24 cellular contexts compared by ENCODE assay signal in the genomic region with DNA sequence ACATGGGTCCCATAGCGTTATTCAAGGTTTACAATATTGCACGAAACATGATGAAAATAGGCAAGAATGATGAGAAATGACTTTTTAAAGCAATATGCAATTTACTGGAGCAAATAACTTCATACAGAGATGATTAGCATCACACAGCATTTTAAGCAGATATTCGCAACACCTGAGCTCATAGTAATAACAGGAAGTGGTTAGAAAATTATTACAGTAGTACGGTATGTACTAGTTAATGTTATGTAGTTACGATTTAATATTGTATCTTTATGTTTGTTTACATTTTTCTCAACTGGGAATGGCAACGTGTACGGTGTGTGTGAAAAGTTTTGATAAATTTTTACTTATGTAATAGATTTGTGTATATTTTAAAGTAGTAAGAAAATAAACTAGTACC.
A peak's percentile ranks its signal among the peaks of the same experiment; 100 is the strongest.
DNase-seq lines count a peak whose midpoint lies in the region; ATAC-seq and TF ChIP-seq lines count a peak whose summit lies in the region.
"Had no signal": no experiment of that assay in that cellular context is flagged by ENCODE, and none has a peak within 500 bp of the region (broad histone marks: within the 10 kb centered on the region; RNA-seq: fewer than 3 reads in every experiment).

No MANE protein-coding gene starts in this region.

- H3K4me3 Mint-ChIP-seq in activated T-cell treated with anti-CD3 and anti-CD28 coated beads, Interleukin-2, amount 50 U/mL, for 24 hours: no peak overlapping the region
- H3K4me3 Mint-ChIP-seq in activated T-cell treated with anti-CD3 and anti-CD28 coated beads, Interleukin-2, amount 50 U/mL, for 72 hours: no peak overlapping the region
- H3K4me3 Mint-ChIP-seq: activated CD4-positive, alpha-beta T cell treated with anti-CD3 and anti-CD28 coated beads, Interleukin-2, amount 10 ng/mL, durations not matched to agents 24 days and 14 days; activated T-helper 17 cell treated with anti-CD3 and anti-CD28 coated beads, Interleukin-2, amount 50 U/mL, for 72 hours had no signal

- H3K9me3 Mint-ChIP-seq in activated T-cell treated with anti-CD3 and anti-CD28 coated beads, Interleukin-2, amount 50 U/mL, for 24 hours: no peaks in the 10 kb centered on the region
- H3K9me3 Mint-ChIP-seq in activated T-cell treated with anti-CD3 and anti-CD28 coated beads, Interleukin-2, amount 50 U/mL, for 72 hours: no peaks in the 10 kb centered on the region
- H3K9me3 Mint-ChIP-seq: activated CD4-positive, alpha-beta T cell treated with anti-CD3 and anti-CD28 coated beads, Interleukin-2, amount 10 ng/mL, durations not matched to agents 24 days and 14 days; activated T-helper 17 cell treated with anti-CD3 and anti-CD28 coated beads, Interleukin-2, amount 50 U/mL, for 72 hours had no signal

- H3K36me3 ChIP-seq in SU-DHL-6 (ENCODE audit: low read length) (no peaks in the 10 kb centered on the region; the same call in 1 of the 2 replicates), spleen (peaks cover 0 to under 1% (median 0%) of the 10 kb centered on the region in 6 donors), colonic mucosa (no peaks in the 10 kb centered on the region)
- H3K36me3 ChIP-seq: transverse colon had no signal

- H4K20me1 ChIP-seq in SU-DHL-6 (ENCODE audit: low read depth, low read length): no peaks in the 10 kb centered on the region

- no peaks in the 10 kb centered on the region for H3K27me3 ChIP-seq in SU-DHL-6 (ENCODE audit: low read length)
- no peaks in the 10 kb centered on the region for H3K27me3 ChIP-seq in spleen (replicated peaks in 1 of 7)
- H3K27me3 ChIP-seq in colonic mucosa: no peaks in the 10 kb centered on the region
- H3K27me3 ChIP-seq: body of pancreas, transverse colon had no signal

- WGBS in spleen, 5 donors: 69 to 80% (median 74%) methylated on average over 7 of the region's 7 CpGs

- ATAC-seq in activated T-cell treated with anti-CD3 and anti-CD28 coated beads, Interleukin-2, amount 50 U/mL, for 72 hours (replicated peaks in 1 of 2): no peak
- ATAC-seq in GM18867 (IDR thresholded peaks at IDR 0.05; ENCODE audit: unreplicated experiment): no peak
- ATAC-seq: activated T-helper 17 cell treated with anti-CD3 and anti-CD28 coated beads, Interleukin-2, amount 50 U/mL, for 72 hours; body of pancreas had no signal

- peaks cover 12% of the 10 kb centered on the region for H3K36me3 Mint-ChIP-seq in activated T-cell treated with anti-CD3 and anti-CD28 coated beads, Interleukin-2, amount 50 U/mL, for 24 hours (ENCODE audit: low read depth)
- H3K36me3 Mint-ChIP-seq in activated T-cell treated with anti-CD3 and anti-CD28 coated beads, Interleukin-2, amount 50 U/mL, for 72 hours (ENCODE audit: insufficient read depth in 2 of 2): no peaks in the 10 kb centered on the region

- H3K9me3 ChIP-seq in SU-DHL-6 (ENCODE audit: insufficient read depth, low read length): no peaks in the 10 kb centered on the region
- no peaks in the 10 kb centered on the region for H3K9me3 ChIP-seq in spleen
- no peaks in the 10 kb centered on the region for H3K9me3 ChIP-seq in colonic mucosa
- H3K9me3 ChIP-seq: body of pancreas, transverse colon had no signal

- H3K4me1 Mint-ChIP-seq in activated T-cell treated with anti-CD3 and anti-CD28 coated beads, Interleukin-2, amount 50 U/mL, for 24 hours (ENCODE audit: low read depth): peaks cover 39% of the 10 kb centered on the region
- peaks cover 26% of the 10 kb centered on the region for H3K4me1 Mint-ChIP-seq in activated T-cell treated with anti-CD3 and anti-CD28 coated beads, Interleukin-2, amount 50 U/mL, for 72 hours (ENCODE audit: low read depth)

- peaks cover 14% of the 10 kb centered on the region; the same call in 1 of the 2 replicates for H3F3A ChIP-seq in SU-DHL-6 (ENCODE audit: insufficient read depth)

- H3K27ac ChIP-seq in SU-DHL-6 (ENCODE audit: low read depth, low read length) (peak overlapping the region; percentile 60), epithelial cell of prostate (peak overlapping the region; percentile 71), spleen (peak overlapping the region in 6 of 8 donors; percentile 1 to 50 (median 30)), colonic mucosa (no peak overlapping the region)
- H3K27ac ChIP-seq: body of pancreas, HL-60, transverse colon had no signal

- H2AFZ ChIP-seq in SU-DHL-6 (ENCODE audit: low read depth, low read length, severe bottlenecking): peak overlapping the region; percentile 52

- no peak overlapping the region for H3K4me3 ChIP-seq in SU-DHL-6 (ENCODE audit: insufficient read depth, low read length, poor library complexity, severe bottlenecking)
- H3K4me3 ChIP-seq in spleen: no peak overlapping the region
- H3K4me3 ChIP-seq in colonic mucosa: no peak overlapping the region
- H3K4me3 ChIP-seq: body of pancreas, transverse colon had no signal

- H3K4me1 ChIP-seq in spleen: peaks cover 0 to 57% (median 21%) of the 10 kb centered on the region in 6 donors
- no peaks in the 10 kb centered on the region for H3K4me1 ChIP-seq in colonic mucosa
- H3K4me1 ChIP-seq: body of pancreas had no signal

- no peak overlapping the region for H3K9ac ChIP-seq in SU-DHL-6 (ENCODE audit: low read length)
- no peak overlapping the region for H3K9ac ChIP-seq in colonic mucosa (ENCODE audit: low read depth in 2 of 2, low read length in 2 of 2)

- H3K4me2 ChIP-seq in SU-DHL-6 (ENCODE audit: low read depth, low read length, poor library complexity, severe bottlenecking): peak overlapping the region; percentile 86

- intact Hi-C loops in spleen (cut with DNase I; ENCODE audit: low total_unique reads) (no loop called here), colonic mucosa (cut with DNase I) (no loop called here)

- H3K27me3 Mint-ChIP-seq in activated T-cell treated with anti-CD3 and anti-CD28 coated beads, Interleukin-2, amount 50 U/mL, for 24 hours: no peaks in the 10 kb centered on the region
- H3K27me3 Mint-ChIP-seq in activated T-cell treated with anti-CD3 and anti-CD28 coated beads, Interleukin-2, amount 50 U/mL, for 72 hours (ENCODE audit: low read depth): no peaks in the 10 kb centered on the region
- H3K27me3 Mint-ChIP-seq: activated CD4-positive, alpha-beta T cell treated with anti-CD3 and anti-CD28 coated beads, Interleukin-2, amount 10 ng/mL, durations not matched to agents 24 days and 14 days; activated T-helper 17 cell treated with anti-CD3 and anti-CD28 coated beads, Interleukin-2, amount 50 U/mL, for 72 hours had no signal

- no peaks in the 10 kb centered on the region; the same call in none of the 2 replicates for H3K79me2 ChIP-seq in SU-DHL-6 (ENCODE audit: insufficient read depth, low read length)

- peak overlapping the region; percentile 44 for H3K27ac Mint-ChIP-seq in activated T-cell treated with anti-CD3 and anti-CD28 coated beads, Interleukin-2, amount 50 U/mL, for 24 hours
- no peak overlapping the region for H3K27ac Mint-ChIP-seq in activated T-cell treated with anti-CD3 and anti-CD28 coated beads, Interleukin-2, amount 50 U/mL, for 72 hours
- H3K27ac Mint-ChIP-seq: activated CD4-positive, alpha-beta T cell treated with anti-CD3 and anti-CD28 coated beads, Interleukin-2, amount 10 ng/mL, durations not matched to agents 24 days and 14 days; activated T-helper 17 cell treated with anti-CD3 and anti-CD28 coated beads, Interleukin-2, amount 50 U/mL, for 72 hours had no signal

- no peaks in the 10 kb centered on the region for H3K9me2 ChIP-seq in SU-DHL-6 (replicated peaks; ENCODE audit: insufficient read depth, low read length)

- no peak for TF ChIP-seq POLR2A in spleen (IDR thresholded peaks at IDR 0.05)

- DNase-seq in activated T-cell treated with anti-CD3 and anti-CD28 coated beads, Interleukin-2, amount 50 U/mL, for 24 hours: no peak
- no peak for DNase-seq in activated T-cell treated with anti-CD3 and anti-CD28 coated beads, Interleukin-2, amount 50 U/mL, for 72 hours
- no peak for DNase-seq in epithelial cell of prostate (ENCODE audit: low read depth, low spot score)
- DNase-seq in spleen: no peak
- no peak for DNase-seq in colonic mucosa
- DNase-seq in activated CD4-positive, CD25-positive, alpha-beta regulatory T cell treated with anti-CD3 and anti-CD28 coated beads, Interleukin-2, amount 50 U/mL, for 72 hours: no peak
- DNase-seq: 8988T; activated CD4-positive, alpha-beta T cell treated with anti-CD3 and anti-CD28 coated beads, Interleukin-2, amount 10 ng/mL, durations not matched to agents 24 days and 14 days; body of pancreas; DMS53; GDM1; GOT3; kidney glomerular epithelial cell; NCI-H1092; NCI-H187; NCI-H2171 treated with DMSO at 0.1 percent for 48 hours; NCI-H524; nucleus accumbens; RPMI8226; transverse colon had no signal

- TF ChIP-seq CTCF in SU-DHL-6 (IDR thresholded peaks at IDR 0.05; ENCODE audit: insufficient read depth, low read length, poor library complexity, severe bottlenecking): no peak
- TF ChIP-seq CTCF in spleen (IDR thresholded peaks at IDR 0.05 in 8 of 11, conservative IDR thresholded peaks at IDR 0.05 in 3 of 11): no peak
- no peak for TF ChIP-seq CTCF in colonic mucosa (IDR thresholded peaks at IDR 0.05)
